10 cellular contexts compared by ENCODE assay signal in the genomic region with DNA sequence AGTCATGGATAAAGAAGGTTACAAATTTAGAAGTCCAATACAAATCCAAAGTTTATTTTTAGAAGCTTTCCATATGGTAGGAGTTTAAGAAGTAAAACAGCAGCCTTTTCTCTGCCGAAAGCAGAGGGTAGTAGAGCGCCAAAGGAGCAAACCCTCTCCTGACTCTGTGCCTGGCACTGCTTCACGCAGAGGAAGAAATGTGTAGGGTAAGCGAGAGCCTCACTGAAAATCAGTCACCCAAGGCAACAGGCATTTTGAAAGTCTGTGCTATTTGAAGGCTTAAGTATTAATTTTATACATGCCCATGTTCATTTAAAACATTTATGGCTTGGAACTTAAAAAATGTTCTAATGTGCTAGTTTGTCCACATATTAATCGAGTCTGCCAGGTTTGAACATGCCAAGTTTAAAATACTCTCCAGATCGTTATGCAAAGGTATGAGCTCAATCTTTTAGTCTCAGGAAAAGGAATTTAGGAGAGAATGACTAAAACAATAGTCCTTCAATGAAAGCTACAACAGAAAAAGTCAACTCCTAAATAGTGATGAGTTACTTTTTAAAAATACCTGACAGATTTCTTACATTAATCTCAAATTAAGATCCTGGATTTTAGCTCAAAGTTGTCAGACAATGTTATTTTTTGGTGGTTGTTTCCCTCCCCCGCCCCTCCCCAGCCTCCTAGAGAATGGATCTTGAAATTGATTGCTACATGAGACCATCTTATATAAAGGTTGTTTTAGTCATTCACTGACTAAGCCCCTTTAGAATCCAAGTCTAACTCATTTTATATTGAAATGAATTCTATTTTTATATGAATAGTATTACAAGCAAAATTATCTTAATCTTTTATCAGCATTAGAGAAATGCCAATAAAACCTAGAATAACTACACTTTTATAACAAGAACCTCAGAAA. TPM values are rescaled to one million over a fixed set of nuclear protein-coding genes. Genes with fewer than 3 reads are reported as not detected.
A peak's percentile ranks its signal among the peaks of the same experiment; 100 is the strongest.
DNase-seq lines count a peak whose midpoint lies in the region; ATAC-seq and TF ChIP-seq lines count a peak whose summit lies in the region.
"Had no signal": no experiment of that assay in that cellular context is flagged by ENCODE, and none has a peak within 500 bp of the region (broad histone marks: within the 10 kb centered on the region; RNA-seq: fewer than 3 reads in every experiment).

No MANE protein-coding gene starts in this region.

- no peaks in the 10 kb centered on the region for H3K36me3 ChIP-seq in mammary epithelial cell (ENCODE audit: insufficient read depth, low read length)

- DNase-seq in DMS 273 (lab: John Stamatoyannopoulos, UW; ENCODE audit: unreplicated experiment), result peak; percentile 43
- no peak for DNase-seq in DMS 273 treated with DMSO at 0.1 percent for 48 hours (lab: John Stamatoyannopoulos, UW)
- peak; percentile 65 for DNase-seq in mammary epithelial cell
- no peak for DNase-seq in left lobe of liver (ENCODE audit: low spot score)
- DNase-seq in NCI-H2227 (lab: John Stamatoyannopoulos, UW; ENCODE audit: unreplicated experiment), result no peak
- DNase-seq in stimulated activated CD4-positive, alpha-beta T cell treated with anti-CD3 and anti-CD28 coated beads, Interleukin-1b, Interleukin-23, amount 100 ng/mL, for 48 hours, result no peak
- DNase-seq in NCI-H524 (lab: John Stamatoyannopoulos, UW), result no peak
- DNase-seq: MV-4-11 had no signal

- in situ Hi-C loops in mammary epithelial cell (cut with MboI; ENCODE audit: low sequenced_read_pairs in 2 of 2), result no loop called here

- intact Hi-C loops in mammary epithelial cell (cut with micrococcal nuclease), result loop anchor here (2.0 kb wide), 1 partner anchor 39 kb away; the partner anchor contains the start of gene MRTFA

- H3K4me1 ChIP-seq in mammary epithelial cell (ENCODE audit: insufficient read depth, low read length), result peaks cover 46% of the 10 kb centered on the region

- H3K27me3 ChIP-seq in mammary epithelial cell (ENCODE audit: insufficient read depth, low read length), result no peaks in the 10 kb centered on the region

- H3K79me2 ChIP-seq in mammary epithelial cell (ENCODE audit: insufficient read depth, low read length), result peaks cover 96% of the 10 kb centered on the region

- H3K9ac ChIP-seq in mammary epithelial cell (ENCODE audit: insufficient read depth, low read length), result peak overlapping the region; percentile 54

- H2AFZ ChIP-seq in mammary epithelial cell (ENCODE audit: low read depth, low read length), result no peak overlapping the region

- no peaks in the 10 kb centered on the region for H3K9me3 ChIP-seq in mammary epithelial cell (replicated peaks; ENCODE audit: insufficient read depth, low read length)

- H4K20me1 ChIP-seq in mammary epithelial cell (ENCODE audit: insufficient read depth, low read length), result no peaks in the 10 kb centered on the region

- peak overlapping the region; percentile 25 to 38 (median 27) for H3K4me3 ChIP-seq in mammary epithelial cell (replicated peaks in 1 of 3; ENCODE audit: insufficient read depth in 1 of 3, low read depth in 2 of 3, low read length in 3 of 3)

- TF ChIP-seq CTCF in mammary epithelial cell (conservative IDR thresholded peaks at IDR 0.05 in 1 of 2, IDR thresholded peaks at IDR 0.05 in 1 of 2; ENCODE audit: extremely low read depth in 1 of 2, insufficient read depth in 1 of 2, low read depth in 1 of 2, low read length in 2 of 2), result no peak

- CTCF ChIA-PET in mammary epithelial cell (lab: Charles Lee; ENCODE audit: low non-redundant PET), result no interaction called here

- H3K27ac ChIP-seq in mammary epithelial cell (ENCODE audit: insufficient read depth, low read depth, low read length), result peak overlapping the region; percentile 76
- H3K27ac ChIP-seq: 22Rv1 had no signal

- H3K4me2 ChIP-seq in mammary epithelial cell (ENCODE audit: insufficient read depth, low read depth, low read length), result peak overlapping the region; percentile 89

- ATAC-seq in left lobe of liver (peak; percentile 46), HG03045 (IDR thresholded peaks at IDR 0.05; ENCODE audit: unreplicated experiment) (no peak)

- dilution Hi-C loops in mammary epithelial cell (cut with HindIII; ENCODE audit: low sequenced_read_pairs), result no loop called here

- BruUV-seq in mammary epithelial cell (replicated peaks; lab: Mats Ljungman, UMichigan), result TSS peak; percentile 81

- WGBS in mammary epithelial cell (ENCODE audit: low coverage, missing lambda C conversion rate), result 6% methylated on average over 7 of the region's 7 CpGs

RNA-seq across cellular contexts. Expression of gene MRTFA, which starts 38.7 kb away (rescaled TPM):
- total RNA-seq in mammary epithelial cell (10 to 100 TPM; 51.0 to 75.7 TPM), left lobe of liver (12.8 TPM)
- 8.3 TPM for polyA plus RNA-seq in mammary epithelial cell
- polyA minus RNA-seq in mammary epithelial cell, result 137 TPM

Comparison
In these comparisons a context has a peak if more than half of its experiments do, and no peak if none do; other contexts are left out.
1. DNase-seq: peak in DMS 273 (single experiment) and mammary epithelial cell (single experiment); none in DMS 273 treated with DMSO at 0.1 percent for 48 hours (single experiment), left lobe of liver (single experiment), NCI-H2227 (single experiment), stimulated activated CD4-positive, alpha-beta T cell treated with anti-CD3 and anti-CD28 coated beads, Interleukin-1b, Interleukin-23, amount 100 ng/mL, for 48 hours (single experiment) and NCI-H524 (0 of 2).